27 cellular contexts compared by ENCODE assay signal in the genomic region with DNA sequence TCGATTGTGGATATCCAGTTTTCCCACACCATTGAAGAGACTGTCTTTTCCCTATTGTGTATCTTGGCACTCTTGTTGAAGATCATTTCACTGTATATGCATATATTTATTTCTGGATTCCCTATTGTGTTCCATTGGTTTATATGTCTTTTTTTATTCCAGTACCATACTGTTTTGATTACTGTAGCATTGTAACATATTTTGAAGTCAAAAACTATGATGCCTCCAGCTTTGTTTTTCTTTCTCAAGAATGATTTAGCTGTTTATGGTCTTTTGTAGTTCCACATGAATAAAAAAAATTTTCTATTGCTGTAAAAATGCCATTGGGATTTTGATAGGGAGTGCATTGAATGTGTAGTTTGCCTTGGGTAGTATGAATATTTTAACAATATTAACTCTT.
"Had no signal": no experiment of that assay in that cellular context is flagged by ENCODE, and none has a peak within 500 bp of the region (broad histone marks: within the 10 kb centered on the region; RNA-seq: fewer than 3 reads in every experiment).

No MANE protein-coding gene starts in this region.

- H3K4me3 ChIP-seq: left lung, lower lobe of right lung, pancreas, prostate gland, skin epidermis, spleen, tibial nerve, uterus had no signal

- H3K36me3 ChIP-seq: left lung, lower lobe of right lung, pancreas, prostate gland, spleen, tibial nerve, uterus had no signal

- ATAC-seq: left colon; left lung; lower lobe of right lung; naive thymus-derived CD8-positive, alpha-beta T cell; pancreas; right cardiac atrium; sciatic nerve; stimulated activated memory B cell treated with anti-CD40 and anti-IgM and Interleukin-4, amounts not matched to agents 10 μg/mL and 1 μg/mL and 100 μg/mL, for 72 hours; stimulated activated naive CD8-positive, alpha-beta T cell treated with anti-CD3 and anti-CD28 coated beads, Interleukin-15, amount 100 ng/mL, for 72 hours had no signal

- H3K4me1 ChIP-seq: left lung, lower lobe of right lung, pancreas, prostate gland, spleen, tibial nerve, uterus had no signal

- H3K9me3 ChIP-seq: pancreas, prostate gland, uterus had no signal

- H3K27me3 ChIP-seq: left lung, pancreas, spleen, tibial nerve, uterus had no signal

- H3K27ac ChIP-seq: left lung, lower lobe of right lung, pancreas, prostate gland, skin epidermis, spleen, tibial nerve, uterus had no signal

- DNase-seq: immature natural killer cell; kidney; left colon; left lung; lower lobe of right lung; mammary epithelial cell; mesenchymal stem cell; naive thymus-derived CD8-positive, alpha-beta T cell; nucleus accumbens; pancreas; posterior cingulate gyrus; retina; right cardiac atrium; spleen; stimulated activated CD4-positive, alpha-beta T cell treated with anti-CD3 and anti-CD28 coated beads, Interleukin-2, amount 100 ng/mL, for 48 hours; stimulated activated CD4-positive, alpha-beta T cell treated with anti-CD3 and anti-CD28 coated beads, Interleukin-4, amount 100 ng/mL, for 4 hours; stimulated activated CD8-positive, alpha-beta memory T cell treated with anti-CD3 and anti-CD28 coated beads, Interleukin-4, amount 100 ng/mL, for 48 hours; stimulated activated naive CD4-positive, alpha-beta T cell treated with Interleukin-2 at 50 U/mL for 16 hours; stimulated activated naive CD8-positive, alpha-beta T cell treated with anti-CD3 and anti-CD28 coated beads, Interleukin-15, amount 100 ng/mL, for 72 hours; substantia nigra; uterus had no signal

- FAIRE-seq: islet of Langerhans had no signal
